Comparison of ENCODE assay signal across 18 cellular contexts in genomic region chr1:69305621-69306020, GRCh38.
DNase-seq lines count a peak whose midpoint lies in the region; ATAC-seq and TF ChIP-seq lines count a peak whose summit lies in the region.
"Had no signal": no experiment of that assay in that cellular context is flagged by ENCODE, and none has a peak within 500 bp of the region (broad histone marks: within the 10 kb centered on the region; RNA-seq: fewer than 3 reads in every experiment).

No MANE protein-coding gene starts in this region.

- DNase-seq in activated CD4-positive, alpha-beta T cell treated with anti-CD3 and anti-CD28 coated beads, Interleukin-2, amount 10 ng/mL, durations not matched to agents 7 days and 5 days = no peak
- no peak for DNase-seq in activated CD4-positive, alpha-beta T cell treated with anti-CD3 and anti-CD28 coated beads, Interleukin-2, amount 50 U/mL, for 1 hour
- peak; percentile 74 for DNase-seq in WTC11 (ENCODE audit: low spot score)
- DNase-seq in retinal pigment epithelial cell (ENCODE audit: low read depth) = no peak
- DNase-seq in NCI-H226 = no peak
- no peak for DNase-seq in progenitor cell of endocrine pancreas (ENCODE audit: low spot score, unreplicated experiment)
- no peak for DNase-seq in SKM-1 (lab: John Stamatoyannopoulos, UW; ENCODE audit: unreplicated experiment)
- DNase-seq: activated CD8-positive, alpha-beta memory T cell treated with anti-CD3 and anti-CD28 coated beads, Interleukin-2, amount 50 U/mL, for 48 hours; activated naive CD8-positive, alpha-beta T cell treated with anti-CD3 and anti-CD28 coated beads for 36 hours; NCI-H1048; NCI-H446; stimulated activated CD4-positive, alpha-beta T cell treated with anti-CD3 and anti-CD28 coated beads, Interleukin-4, amount 100 ng/mL, for 1 hour had no signal

- H3K79me2 ChIP-seq in Loucy (ENCODE audit: insufficient read depth, low read length) = no peaks in the 10 kb centered on the region

- H3K9me3 Mint-ChIP-seq in activated CD4-positive, alpha-beta T cell treated with anti-CD3 and anti-CD28 coated beads, Interleukin-2, amount 10 ng/mL, durations not matched to agents 7 days and 5 days = peaks cover 3% of the 10 kb centered on the region
- H3K9me3 Mint-ChIP-seq in WTC11 (0 out of 2 replicates have a peak, but pooled peaks cover 5% of the 10 kb centered on the region), progenitor cell of endocrine pancreas (ENCODE audit: low read depth) (peaks cover 22% of the 10 kb centered on the region)

- no peaks in the 10 kb centered on the region for H3K4me1 ChIP-seq in Loucy (ENCODE audit: insufficient read depth, low read length, poor library complexity, severe bottlenecking)
- H3K4me1 ChIP-seq: HAP-1, right atrium auricular region, upper lobe of left lung had no signal

- H3K4me3 ChIP-seq in Loucy (ENCODE audit: low read length, poor library complexity, severe bottlenecking) = no peak overlapping the region
- H3K4me3 ChIP-seq in retinal pigment epithelial cell (ENCODE audit: low read length) = no peak overlapping the region
- H3K4me3 ChIP-seq: HAP-1, right atrium auricular region, upper lobe of left lung had no signal

- ATAC-seq in WTC11 = peak; percentile 100
- ATAC-seq: natural killer cell treated with Interleukin-12 subunit alpha and Interleukin-12 subunit beta and Interleukin-15 and Interleukin-18, amount 100 ng/mL, for 72 hours had no signal

- no peaks in the 10 kb centered on the region for H4K20me1 ChIP-seq in Loucy (ENCODE audit: insufficient read depth, low read length, poor library complexity, severe bottlenecking)

- no peak overlapping the region for H3K9ac ChIP-seq in Loucy (ENCODE audit: low read depth, low read length, poor library complexity, severe bottlenecking)

- no peaks in the 10 kb centered on the region for H3K27me3 Mint-ChIP-seq in activated CD4-positive, alpha-beta T cell treated with anti-CD3 and anti-CD28 coated beads, Interleukin-2, amount 10 ng/mL, durations not matched to agents 7 days and 5 days
- H3K27me3 Mint-ChIP-seq in WTC11 (ENCODE audit: low read depth) = no peaks in the 10 kb centered on the region; the same call in 1 of the 2 replicates
- no peaks in the 10 kb centered on the region for H3K27me3 Mint-ChIP-seq in progenitor cell of endocrine pancreas
- H3K27me3 Mint-ChIP-seq: activated naive CD8-positive, alpha-beta T cell treated with anti-CD3 and anti-CD28 coated beads for 36 hours; central memory CD8-positive, alpha-beta T cell; natural killer cell treated with Interleukin-12 subunit alpha and Interleukin-12 subunit beta and Interleukin-15 and Interleukin-18, amount 100 ng/mL, for 72 hours had no signal

- H3K9me2 ChIP-seq in Loucy (replicated peaks; ENCODE audit: low read depth, low read length) = no peaks in the 10 kb centered on the region

- peak; percentile 57 for TF ChIP-seq CTCF in Loucy (conservative IDR thresholded peaks at IDR 0.05; ENCODE audit: low read length)
- peak; percentile 44; the same call in 1 of the 2 replicates for TF ChIP-seq CTCF in WTC11 (IDR thresholded peaks at IDR 0.05)
- TF ChIP-seq CTCF in retinal pigment epithelial cell (conservative IDR thresholded peaks at IDR 0.05; ENCODE audit: low read depth, low read length) = peak; percentile 26
- TF ChIP-seq CTCF in progenitor cell of endocrine pancreas (IDR thresholded peaks at IDR 0.05; ENCODE audit: unreplicated experiment) = no peak

- CTCF ChIA-PET in activated CD4-positive, alpha-beta T cell treated with anti-CD3 and anti-CD28 coated beads, Interleukin-2, amount 10 ng/mL, durations not matched to agents 7 days and 5 days (lab: Charles Lee) = no interaction called here
- CTCF ChIA-PET in WTC11 (lab: Charles Lee) = interaction anchor here (0.6 to 1.3 kb wide), 10 partner anchors 9 to 395 kb away, joined by 3 to 6 read pairs (median 3); no protein-coding TSS in a partner anchor

- POLR2A ChIA-PET in activated CD4-positive, alpha-beta T cell treated with anti-CD3 and anti-CD28 coated beads, Interleukin-2, amount 10 ng/mL, durations not matched to agents 7 days and 5 days (lab: Charles Lee) = no interaction called here
- POLR2A ChIA-PET in WTC11 (lab: Charles Lee) = no interaction called here

- H3F3A ChIP-seq in Loucy (ENCODE audit: low read depth) = no peaks in the 10 kb centered on the region

- H3K4me1 Mint-ChIP-seq in activated CD4-positive, alpha-beta T cell treated with anti-CD3 and anti-CD28 coated beads, Interleukin-2, amount 10 ng/mL, durations not matched to agents 7 days and 5 days = no peaks in the 10 kb centered on the region
- 0 out of 2 replicates have a peak, but pooled peaks cover 6% of the 10 kb centered on the region for H3K4me1 Mint-ChIP-seq in WTC11
- H3K4me1 Mint-ChIP-seq in progenitor cell of endocrine pancreas (ENCODE audit: low read depth) = no peaks in the 10 kb centered on the region
- H3K4me1 Mint-ChIP-seq: activated naive CD8-positive, alpha-beta T cell treated with anti-CD3 and anti-CD28 coated beads for 36 hours; central memory CD8-positive, alpha-beta T cell had no signal

- no peak overlapping the region for H2AFZ ChIP-seq in Loucy (ENCODE audit: low read length)

- no peak overlapping the region for H3K4me3 Mint-ChIP-seq in activated CD4-positive, alpha-beta T cell treated with anti-CD3 and anti-CD28 coated beads, Interleukin-2, amount 10 ng/mL, durations not matched to agents 7 days and 5 days
- 0 out of 2 replicates have a peak overlapping the region, but pooled peaks have one; percentile 15 for H3K4me3 Mint-ChIP-seq in WTC11
- no peak overlapping the region for H3K4me3 Mint-ChIP-seq in progenitor cell of endocrine pancreas (ENCODE audit: low read depth)
- H3K4me3 Mint-ChIP-seq: activated naive CD8-positive, alpha-beta T cell treated with anti-CD3 and anti-CD28 coated beads for 36 hours; central memory CD8-positive, alpha-beta T cell; natural killer cell treated with Interleukin-12 subunit alpha and Interleukin-12 subunit beta and Interleukin-15 and Interleukin-18, amount 100 ng/mL, for 72 hours had no signal

- no peak overlapping the region for H3K4me2 ChIP-seq in Loucy (ENCODE audit: low read depth, low read length, poor library complexity, severe bottlenecking)

- no peaks in the 10 kb centered on the region for H3K36me3 ChIP-seq in Loucy (ENCODE audit: insufficient read depth, low read length)
- H3K36me3 ChIP-seq: HAP-1, right atrium auricular region, upper lobe of left lung had no signal

- H3K27ac Mint-ChIP-seq in activated CD4-positive, alpha-beta T cell treated with anti-CD3 and anti-CD28 coated beads, Interleukin-2, amount 10 ng/mL, durations not matched to agents 7 days and 5 days = peak overlapping the region; percentile 36
- H3K27ac Mint-ChIP-seq in WTC11 = no peak overlapping the region
- no peak overlapping the region for H3K27ac Mint-ChIP-seq in progenitor cell of endocrine pancreas
- H3K27ac Mint-ChIP-seq: activated naive CD8-positive, alpha-beta T cell treated with anti-CD3 and anti-CD28 coated beads for 36 hours; natural killer cell treated with Interleukin-12 subunit alpha and Interleukin-12 subunit beta and Interleukin-15 and Interleukin-18, amount 100 ng/mL, for 72 hours had no signal

- H3K9me3 ChIP-seq in Loucy (ENCODE audit: insufficient read depth, low read depth, low read length) = no peaks in the 10 kb centered on the region
- H3K9me3 ChIP-seq: HAP-1, right atrium auricular region, upper lobe of left lung had no signal

- no peaks in the 10 kb centered on the region for H3K36me3 Mint-ChIP-seq in activated CD4-positive, alpha-beta T cell treated with anti-CD3 and anti-CD28 coated beads, Interleukin-2, amount 10 ng/mL, durations not matched to agents 7 days and 5 days (ENCODE audit: low read depth)
- no peaks in the 10 kb centered on the region for H3K36me3 Mint-ChIP-seq in WTC11
- peaks cover 1% of the 10 kb centered on the region for H3K36me3 Mint-ChIP-seq in progenitor cell of endocrine pancreas (ENCODE audit: insufficient read depth)
- H3K36me3 Mint-ChIP-seq: activated naive CD8-positive, alpha-beta T cell treated with anti-CD3 and anti-CD28 coated beads for 36 hours; natural killer cell treated with Interleukin-12 subunit alpha and Interleukin-12 subunit beta and Interleukin-15 and Interleukin-18, amount 100 ng/mL, for 72 hours had no signal

- H3K27me3 ChIP-seq in Loucy (ENCODE audit: insufficient read depth, low read length, poor library complexity, severe bottlenecking) = no peaks in the 10 kb centered on the region
- H3K27me3 ChIP-seq: right atrium auricular region, upper lobe of left lung had no signal

TF ChIP-seq in WTC11, 78 proteins besides CTCF, POLR2A, EP300 and RAD21:
- 0 out of 2 replicates have a peak, but pooled peaks have one; percentile 18 for TF ChIP-seq SP1 (CRISPR knock-in tag; conservative IDR thresholded peaks at IDR 0.05)
- TF ChIP-seq NFATC4 (CRISPR knock-in tag; IDR thresholded peaks at IDR 0.05) = no peak
